Comparison of ENCODE assay signal across 28 cellular contexts in the genomic region with DNA sequence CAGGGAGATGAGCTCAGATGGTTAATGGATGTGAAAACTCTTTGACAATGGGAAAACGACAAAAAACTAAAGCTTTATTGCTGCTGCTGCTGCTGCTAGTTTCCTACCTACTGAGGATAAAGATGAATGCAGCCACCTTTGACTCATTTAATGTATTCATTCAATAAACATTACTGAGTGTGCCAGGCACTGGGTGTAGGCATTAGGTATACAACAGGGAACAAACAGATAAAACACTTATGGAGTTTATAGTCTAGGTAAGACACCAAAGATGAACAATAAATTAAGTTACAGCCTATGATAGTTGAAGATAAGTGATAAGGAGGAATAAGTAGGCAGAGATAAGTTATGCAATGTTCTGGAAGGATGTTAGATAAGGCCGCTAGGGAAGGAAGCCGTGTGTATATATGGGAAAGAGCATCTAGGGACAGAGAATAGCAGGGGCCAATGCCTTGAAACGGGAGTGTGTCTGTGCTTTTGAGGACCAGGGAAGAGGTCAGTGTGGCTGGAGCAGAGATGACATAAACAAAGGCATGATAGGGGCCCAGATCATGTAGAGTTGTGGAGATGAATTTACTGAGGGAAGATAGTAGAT.
"Had no signal": no experiment of that assay in that cellular context is flagged by ENCODE, and none has a peak within 500 bp of the region (broad histone marks: within the 10 kb centered on the region; RNA-seq: fewer than 3 reads in every experiment).

No MANE protein-coding gene starts in this region.

- H3K4me3 Mint-ChIP-seq: activated B cell treated with CpG ODN at 0.5 μM for 24 hours; activated CD8-positive, alpha-beta T cell treated with anti-CD3 and anti-CD28 coated beads for 36 hours; activated naive CD8-positive, alpha-beta T cell; activated T-cell treated with anti-CD3 and anti-CD28 coated beads, Interleukin-2, amount 50 U/mL, for 4 hours; activated T-helper 17 cell treated with anti-CD3 and anti-CD28 coated beads, Interleukin-2, amount 50 U/mL, for 72 hours; effector memory CD8-positive, alpha-beta T cell had no signal

- H3K27ac ChIP-seq: brain microvascular endothelial cell, epithelial cell of prostate, WERI-Rb-1 had no signal

- H3K9me3 Mint-ChIP-seq: activated B cell treated with CpG ODN at 0.5 μM for 24 hours; activated CD8-positive, alpha-beta T cell treated with anti-CD3 and anti-CD28 coated beads for 36 hours; activated T-cell treated with anti-CD3 and anti-CD28 coated beads, Interleukin-2, amount 50 U/mL, for 4 hours; activated T-helper 17 cell treated with anti-CD3 and anti-CD28 coated beads, Interleukin-2, amount 50 U/mL, for 72 hours had no signal

- H3K36me3 Mint-ChIP-seq: activated naive CD8-positive, alpha-beta T cell had no signal

- H3K27ac Mint-ChIP-seq: activated B cell treated with CpG ODN at 0.5 μM for 24 hours; activated CD8-positive, alpha-beta T cell treated with anti-CD3 and anti-CD28 coated beads for 36 hours; activated naive CD8-positive, alpha-beta T cell; activated T-helper 17 cell treated with anti-CD3 and anti-CD28 coated beads, Interleukin-2, amount 50 U/mL, for 72 hours; effector memory CD8-positive, alpha-beta T cell had no signal

- H3K27me3 Mint-ChIP-seq: activated B cell treated with CpG ODN at 0.5 μM for 24 hours; activated naive CD8-positive, alpha-beta T cell had no signal

- H3K4me1 Mint-ChIP-seq: activated B cell treated with CpG ODN at 0.5 μM for 24 hours; activated T-helper 17 cell treated with anti-CD3 and anti-CD28 coated beads, Interleukin-2, amount 50 U/mL, for 72 hours had no signal

- DNase-seq: activated B cell treated with CpG ODN at 0.5 μM for 24 hours; activated CD4-positive, alpha-beta T cell treated with anti-CD3 and anti-CD28 coated beads for 48 hours; activated CD4-positive, alpha-beta T cell treated with anti-CD3 and anti-CD28 coated beads, Interleukin-2, amount 50 U/mL, for 1 hour; activated CD4-positive, alpha-beta T cell treated with anti-CD3 and anti-CD28 coated beads, Interleukin-2, amount 50 U/mL, for 48 hours; activated CD8-positive, alpha-beta memory T cell treated with anti-CD3 and anti-CD28 coated beads for 24 hours; activated CD8-positive, alpha-beta T cell treated with anti-CD3 and anti-CD28 coated beads for 36 hours; activated effector memory CD4-positive, alpha-beta T cell treated with Interleukin-2 at 50 U/mL for 16 hours; activated gamma-delta T cell treated with Interleukin-2 at 50 U/mL for 16 hours; activated naive CD4-positive, alpha-beta T cell treated with anti-CD3 and anti-CD28 coated beads, Interleukin-2, amount 50 U/mL, for 16 hours; activated naive CD4-positive, alpha-beta T cell treated with Interleukin-2 at 50 U/mL for 16 hours; activated T-cell treated with anti-CD3 and anti-CD28 coated beads, Interleukin-2, amount 50 U/mL, for 4 hours; amniotic stem cell; anterior cingulate cortex; brain microvascular endothelial cell; caudate nucleus; cortex of kidney; dermis blood vessel endothelial cell; effector CD4-positive, alpha-beta T cell; effector memory CD8-positive, alpha-beta T cell; foreskin fibroblast; head of caudate nucleus; hippocampal formation; T-helper 9 cell; WERI-Rb-1 had no signal

- H3K27me3 ChIP-seq: brain microvascular endothelial cell had no signal

- ATAC-seq: activated CD4-positive, CD25-positive, alpha-beta regulatory T cell treated with anti-CD3 and anti-CD28 coated beads, Interleukin-2, amount 50 U/mL, for 24 hours; activated CD8-positive, alpha-beta T cell treated with anti-CD3 and anti-CD28 coated beads for 36 hours; activated T-cell treated with anti-CD3 and anti-CD28 coated beads, Interleukin-2, amount 50 U/mL, for 4 hours; activated T-helper 17 cell treated with anti-CD3 and anti-CD28 coated beads, Interleukin-2, amount 50 U/mL, for 72 hours; effector memory CD8-positive, alpha-beta T cell had no signal
